8 cellular contexts compared by ENCODE assay signal in genomic region chr7:124155400-124156022, GRCh38.
DNase-seq lines count a peak whose midpoint lies in the region; ATAC-seq and TF ChIP-seq lines count a peak whose summit lies in the region.

No MANE protein-coding gene starts in this region.

- H3K9me3 ChIP-seq in cardiac muscle cell (ENCODE audit: low read depth), result no peaks in the 10 kb centered on the region

- no peak overlapping the region for H3K27ac ChIP-seq in cardiac muscle cell

- intact Hi-C loops in cardiac septum (cut with DNase I), result no loop called here
- intact Hi-C loops in activated CD4-positive, alpha-beta T cell treated with anti-CD3 and anti-CD28 coated beads for 36 hours (cut with DNase I, micrococcal nuclease), result loop anchor here in 1 of 2 experiments (2.0 to 5.0 kb wide), 2 partner anchors 629 to 702 kb away; no protein-coding TSS in a partner anchor

- peak; percentile 51 for TF ChIP-seq CTCF in cardiac muscle cell (IDR thresholded peaks at IDR 0.05; ENCODE audit: low read depth, low read length)

- H3K9me3 Mint-ChIP-seq in T-helper 2 cell treated with Interferon-gamma antibody and Interleukin-4, amounts not matched to agents 5 μg/mL and 100 μg/mL, for 36 hours, result no peaks in the 10 kb centered on the region
- H3K9me3 Mint-ChIP-seq in activated CD4-positive, alpha-beta T cell treated with anti-CD3 and anti-CD28 coated beads for 36 hours (ENCODE audit: low read depth), result no peaks in the 10 kb centered on the region

- DNase-seq in cardiac muscle cell (ENCODE audit: low read depth in 1 of 2, low spot score in 1 of 2) (peak; percentile 46 to 55), cardiac septum (ENCODE audit: low spot score) (no peak), HT-29 (ENCODE audit: low spot score) (peak; percentile 56), RPMI8226 (peak; percentile 12), globus pallidus (ENCODE audit: low spot score) (peak; percentile 60)
- DNase-seq in T-helper 2 cell treated with Interferon-gamma antibody and Interleukin-4, amounts not matched to agents 5 μg/mL and 100 μg/mL, for 36 hours (ENCODE audit: low spot score), result no peak
- no peak for DNase-seq in activated CD4-positive, alpha-beta T cell treated with anti-CD3 and anti-CD28 coated beads for 36 hours

- CTCF ChIA-PET in activated CD4-positive, alpha-beta T cell treated with anti-CD3 and anti-CD28 coated beads for 36 hours (lab: Charles Lee), result interaction anchor here (1.1 to 1.8 kb wide), 2 partner anchors 8 to 700 kb away, joined by 4 to 5 read pairs; no protein-coding TSS in a partner anchor

- H3K36me3 Mint-ChIP-seq in T-helper 2 cell treated with Interferon-gamma antibody and Interleukin-4, amounts not matched to agents 5 μg/mL and 100 μg/mL, for 36 hours (ENCODE audit: low read depth), result no peaks in the 10 kb centered on the region
- H3K36me3 Mint-ChIP-seq in activated CD4-positive, alpha-beta T cell treated with anti-CD3 and anti-CD28 coated beads for 36 hours (ENCODE audit: low read depth), result no peaks in the 10 kb centered on the region

- no peak overlapping the region for H3K27ac Mint-ChIP-seq in T-helper 2 cell treated with Interferon-gamma antibody and Interleukin-4, amounts not matched to agents 5 μg/mL and 100 μg/mL, for 36 hours
- H3K27ac Mint-ChIP-seq in activated CD4-positive, alpha-beta T cell treated with anti-CD3 and anti-CD28 coated beads for 36 hours, result no peak overlapping the region

- H3K27me3 ChIP-seq in cardiac muscle cell, result no peaks in the 10 kb centered on the region

- POLR2A ChIA-PET in activated CD4-positive, alpha-beta T cell treated with anti-CD3 and anti-CD28 coated beads for 36 hours (lab: Charles Lee), result no interaction called here

- H3K27me3 Mint-ChIP-seq in T-helper 2 cell treated with Interferon-gamma antibody and Interleukin-4, amounts not matched to agents 5 μg/mL and 100 μg/mL, for 36 hours (ENCODE audit: low read depth), result no peaks in the 10 kb centered on the region
- H3K27me3 Mint-ChIP-seq in activated CD4-positive, alpha-beta T cell treated with anti-CD3 and anti-CD28 coated beads for 36 hours, result no peaks in the 10 kb centered on the region

- no peak overlapping the region for H3K4me3 ChIP-seq in cardiac muscle cell

- no peaks in the 10 kb centered on the region for H3K4me1 ChIP-seq in cardiac muscle cell (ENCODE audit: low read depth)

- no peak overlapping the region for H3K4me3 Mint-ChIP-seq in T-helper 2 cell treated with Interferon-gamma antibody and Interleukin-4, amounts not matched to agents 5 μg/mL and 100 μg/mL, for 36 hours
- no peak overlapping the region for H3K4me3 Mint-ChIP-seq in activated CD4-positive, alpha-beta T cell treated with anti-CD3 and anti-CD28 coated beads for 36 hours

- no peaks in the 10 kb centered on the region for H3K36me3 ChIP-seq in cardiac muscle cell

- ATAC-seq in HG03280 (IDR thresholded peaks at IDR 0.05; ENCODE audit: unreplicated experiment), result no peak
- no peak for ATAC-seq in activated CD4-positive, alpha-beta T cell treated with anti-CD3 and anti-CD28 coated beads for 36 hours

- no peaks in the 10 kb centered on the region for H3K4me1 Mint-ChIP-seq in T-helper 2 cell treated with Interferon-gamma antibody and Interleukin-4, amounts not matched to agents 5 μg/mL and 100 μg/mL, for 36 hours (ENCODE audit: low read depth)
- H3K4me1 Mint-ChIP-seq in activated CD4-positive, alpha-beta T cell treated with anti-CD3 and anti-CD28 coated beads for 36 hours, result no peaks in the 10 kb centered on the region

Comparison
In these comparisons a context has a peak if more than half of its experiments do, and no peak if none do; other contexts are left out.
1. DNase-seq: peak in cardiac muscle cell (2 of 2), HT-29 (single experiment), RPMI8226 (single experiment) and globus pallidus (single experiment); none in cardiac septum (single experiment), T-helper 2 cell treated with Interferon-gamma antibody and Interleukin-4, amounts not matched to agents 5 μg/mL and 100 μg/mL, for 36 hours (single experiment) and activated CD4-positive, alpha-beta T cell treated with anti-CD3 and anti-CD28 coated beads for 36 hours (single experiment).